In the genomic region with DNA sequence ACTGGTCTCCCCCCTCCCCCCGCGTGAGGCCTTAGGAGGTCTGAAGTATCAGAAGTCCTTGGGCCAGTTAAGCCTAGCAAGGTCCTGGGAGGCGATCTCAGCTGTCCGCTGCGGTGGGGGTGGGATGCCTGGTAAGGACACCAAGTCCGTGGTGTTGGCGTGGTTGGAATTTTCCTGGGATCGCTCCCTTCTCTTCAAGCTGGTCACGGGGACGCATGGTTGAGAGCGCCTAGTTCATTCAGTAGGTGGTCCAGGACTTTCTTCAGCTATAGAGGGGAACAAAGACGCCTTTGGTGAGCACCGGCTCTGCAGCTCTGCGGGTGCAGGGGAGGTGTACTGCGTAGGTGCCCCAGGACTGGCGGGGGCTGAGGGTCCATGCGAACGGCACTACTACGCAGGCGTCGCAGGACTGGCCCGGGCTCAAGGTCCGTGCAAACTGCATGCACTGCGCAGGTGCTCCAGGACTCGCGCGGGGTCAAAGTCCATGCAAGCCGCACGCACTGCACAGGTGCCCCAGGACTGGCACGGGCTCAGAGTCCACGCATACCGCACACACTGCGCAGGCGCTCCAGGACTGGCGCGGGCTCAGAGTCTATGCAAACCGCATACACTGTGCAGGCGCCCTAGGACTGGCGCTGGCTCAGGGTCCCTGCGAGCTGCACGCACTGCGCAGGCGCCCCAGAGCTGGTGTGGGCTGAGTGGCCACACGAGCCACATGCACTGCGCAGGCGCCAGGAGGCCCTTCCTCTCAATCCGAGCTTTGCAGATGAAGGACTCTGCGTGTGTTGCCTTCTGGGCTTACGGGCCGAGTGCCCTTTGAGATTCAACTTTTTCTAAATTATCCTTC, we compare ENCODE assay signal across 8 cellular contexts. TPM values are rescaled to one million over a fixed set of nuclear protein-coding genes. Genes with fewer than 3 reads are reported as not detected.
DNase-seq lines count a peak whose midpoint lies in the region; ATAC-seq, FAIRE-seq and TF ChIP-seq lines count a peak whose summit lies in the region.

No MANE protein-coding gene starts in this region.

- peaks cover 1% of the 10 kb centered on the region for H3K36me3 ChIP-seq in bronchial epithelial cell (ENCODE audit: control insufficient read depth, insufficient read depth, low read length)

- ATAC-seq in WTC11, result no peak
- no peak for ATAC-seq in GM21526 (IDR thresholded peaks at IDR 0.05; ENCODE audit: low FRiP score, unreplicated experiment)

- POLR2A ChIA-PET in WTC11 (lab: Charles Lee), result interaction anchor here (0.6 kb wide), 1 partner anchor 1783 kb away, joined by 4 read pairs; no protein-coding TSS in a partner anchor

- H3K4me3 Mint-ChIP-seq in WTC11, result no peak overlapping the region

- FAIRE-seq in bronchial epithelial cell (lab: Jason Lieb, UNC), result no peak

- H3K27me3 ChIP-seq in bronchial epithelial cell (ENCODE audit: control insufficient read depth, insufficient read depth, low read length), result no peaks in the 10 kb centered on the region

- CTCF ChIA-PET in WTC11 (lab: Charles Lee), result interaction anchor here (0.6 to 1.2 kb wide), 3 partner anchors 12 to 569 kb away, joined by 3 read pairs; no protein-coding TSS in a partner anchor

- no peaks in the 10 kb centered on the region for H3K27me3 Mint-ChIP-seq in WTC11 (ENCODE audit: low read depth)

- no peaks in the 10 kb centered on the region for H3K9me3 Mint-ChIP-seq in WTC11

- peak overlapping the region; percentile 37 for H3K4me3 ChIP-seq in bronchial epithelial cell (ENCODE audit: low read depth, low read length)

- peak; percentile 96 for DNase-seq in COLO668 (lab: John Stamatoyannopoulos, UW; ENCODE audit: unreplicated experiment)
- peak; percentile 71 for DNase-seq in LHCN-M2 (ENCODE audit: low read depth)
- DNase-seq in WTC11 (ENCODE audit: low spot score), result no peak
- peak; percentile 51 for DNase-seq in bronchial epithelial cell (ENCODE audit: low read depth)
- DNase-seq in left kidney (ENCODE audit: low read depth, low spot score), result peak; percentile 96
- peak; percentile 42 to 48 for DNase-seq in stimulated activated CD4-positive, alpha-beta T cell treated with anti-CD3 and anti-CD28 coated beads, Interleukin-2, amount 100 ng/mL, for 48 hours
- DNase-seq in D341Med (ENCODE audit: low spot score), result no peak

- H3K27ac Mint-ChIP-seq in WTC11, result peak overlapping the region; percentile 87; the same call in 1 of the 2 replicates

- TF ChIP-seq CTCF in WTC11 (IDR thresholded peaks at IDR 0.05) (no peak), bronchial epithelial cell (IDR thresholded peaks at IDR 0.05; ENCODE audit: insufficient read depth, low read length, severe bottlenecking) (no peak)

- peaks cover 34% of the 10 kb centered on the region for H3K4me1 Mint-ChIP-seq in WTC11

- H3K36me3 Mint-ChIP-seq in WTC11, result peaks cover 6% of the 10 kb centered on the region

TF ChIP-seq in WTC11, 78 proteins besides CTCF, POLR2A, EP300 and RAD21:
- TF ChIP-seq GABPB1 (CRISPR knock-in tag; IDR thresholded peaks at IDR 0.05) (peak; percentile 79), ZNF671 (CRISPR knock-in tag; IDR thresholded peaks at IDR 0.05) (no peak), GRHL2 (CRISPR knock-in tag; IDR thresholded peaks at IDR 0.05; ENCODE audit: insufficient replicate concordance, severe bottlenecking) (no peak), FOXP1 (CRISPR knock-in tag; IDR thresholded peaks at IDR 0.05; ENCODE audit: borderline replicate concordance) (no peak)

RNA-seq across cellular contexts. Expression of a gene that starts 36.6 kb away (rescaled TPM):
- total RNA-seq in LHCN-M2 (2014; rRNA removed) (325 and 326 TPM in 2 replicates), WTC11 (2021) (469 to 522 TPM (median 522 TPM) in 3 replicates), bronchial epithelial cell (341 and 362 TPM in 2 replicates)
- polyA plus RNA-seq in LHCN-M2 (2012), result 289 TPM

Comparison
In these comparisons a context has a peak if more than half of its experiments do, and no peak if none do; other contexts are left out.
1. DNase-seq: peak in COLO668 (single experiment), LHCN-M2 (single experiment), bronchial epithelial cell (single experiment), left kidney (single experiment) and stimulated activated CD4-positive, alpha-beta T cell treated with anti-CD3 and anti-CD28 coated beads, Interleukin-2, amount 100 ng/mL, for 48 hours (2 of 2); none in WTC11 (single experiment) and D341Med (single experiment).